16 cellular contexts compared by ENCODE assay signal in the genomic region with DNA sequence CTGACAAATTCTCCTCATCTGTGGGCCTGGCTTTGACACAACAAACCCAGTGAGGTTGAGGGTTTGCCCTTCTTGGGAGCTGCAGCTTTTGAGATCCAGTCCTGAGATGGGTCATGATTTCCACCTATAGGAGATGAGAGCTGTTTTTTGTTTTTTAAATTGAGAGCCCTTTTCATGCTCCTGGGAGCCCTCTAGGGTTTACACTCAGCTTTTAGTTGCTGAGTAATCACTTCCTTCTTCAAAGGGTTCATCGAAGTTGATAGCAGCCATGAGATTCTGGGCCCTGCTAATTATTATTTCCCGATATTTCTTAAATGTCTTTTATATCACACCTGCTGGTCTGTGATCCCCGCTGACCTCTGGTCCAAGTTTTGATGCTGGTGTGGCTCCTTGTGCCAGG. TPM values are rescaled to one million over a fixed set of nuclear protein-coding genes. Genes with fewer than 3 reads are reported as not detected.
"Had no signal": no experiment of that assay in that cellular context is flagged by ENCODE, and none has a peak within 500 bp of the region (broad histone marks: within the 10 kb centered on the region; RNA-seq: fewer than 3 reads in every experiment).

No MANE protein-coding gene starts in this region.

- H3K9me3 ChIP-seq: sigmoid colon had no signal

- DNase-seq: activated CD4-positive, alpha-beta T cell treated with anti-CD3 and anti-CD28 coated beads, Interleukin-2, amount 50 U/mL, for 48 hours; activated effector memory CD4-positive, alpha-beta T cell treated with Interleukin-2 at 50 U/mL for 16 hours; activated naive CD4-positive, alpha-beta T cell treated with anti-CD3 and anti-CD28 coated beads, Interleukin-2, amount 50 U/mL, for 16 hours; dorsolateral prefrontal cortex; erythroblast; islet precursor cell; psoas muscle; sigmoid colon; stimulated activated CD4-positive, alpha-beta T cell treated with anti-CD3 and anti-CD28 coated beads, Interleukin-1b, Interleukin-23, amount 100 ng/mL, for 48 hours had no signal

- H3K4me1 Mint-ChIP-seq: mesothelial cell of epicardium had no signal

- H3K4me3 Mint-ChIP-seq: mesothelial cell of epicardium, neural crest cell had no signal

- H3K4me1 ChIP-seq: gastroesophageal sphincter, psoas muscle had no signal

- H3K27ac Mint-ChIP-seq: mesothelial cell of epicardium had no signal

- H3K36me3 ChIP-seq: cardiac muscle cell, gastroesophageal sphincter, sigmoid colon had no signal

- ATAC-seq: psoas muscle had no signal

- H3K27ac ChIP-seq: cardiac muscle cell, dorsolateral prefrontal cortex, gastroesophageal sphincter, psoas muscle, VCaP had no signal

- H3K9me3 Mint-ChIP-seq: neural crest cell had no signal

- H3K36me3 Mint-ChIP-seq: mesothelial cell of epicardium had no signal

- H3K27me3 ChIP-seq: cardiac muscle cell, sigmoid colon had no signal

- H3K4me3 ChIP-seq: cardiac muscle cell, dorsolateral prefrontal cortex, gastroesophageal sphincter, lung, psoas muscle, sigmoid colon had no signal

RNA-seq across cellular contexts. Expression of a gene that starts 47.3 kb away (rescaled TPM):
- total RNA-seq: osteoblast had no signal
